In the genomic region with DNA sequence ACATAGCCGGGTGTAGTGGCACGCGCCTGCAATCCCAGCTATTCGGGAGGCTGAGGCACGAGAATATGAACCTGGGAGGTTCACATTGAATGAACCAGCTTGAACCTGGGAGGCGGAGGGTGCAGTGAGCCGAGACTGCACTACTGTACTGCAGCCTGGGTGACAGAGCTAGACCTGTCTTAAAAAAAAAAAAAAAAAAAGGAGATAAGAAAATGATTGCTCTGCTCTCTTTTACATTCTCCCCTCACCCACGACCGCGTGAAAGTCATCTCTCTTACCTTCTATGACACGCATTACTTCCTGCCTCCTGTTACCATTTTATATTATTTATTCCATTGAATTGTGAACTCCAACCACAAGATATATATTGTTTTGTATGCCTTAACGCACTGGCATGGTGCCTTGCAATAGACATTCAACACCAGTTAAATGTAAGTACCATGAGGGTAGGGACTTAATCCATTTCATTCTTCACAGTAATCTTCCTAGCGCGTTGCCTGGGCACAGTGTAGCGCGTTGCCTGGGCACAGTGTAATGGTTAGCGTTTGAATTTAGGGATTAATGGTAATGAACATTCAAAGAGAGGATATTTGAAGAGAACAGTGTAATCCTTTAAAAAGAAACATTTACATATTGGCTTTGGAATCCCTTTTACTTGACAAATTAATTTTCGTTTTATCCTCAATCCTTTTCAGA, we compare ENCODE assay signal across 8 cellular contexts. TPM values are rescaled to one million over a fixed set of nuclear protein-coding genes. Genes with fewer than 3 reads are reported as not detected.
A peak's percentile ranks its signal among the peaks of the same experiment; 100 is the strongest.
DNase-seq lines count a peak whose midpoint lies in the region; ATAC-seq and TF ChIP-seq lines count a peak whose summit lies in the region.

No MANE protein-coding gene starts in this region.

- H2AFZ ChIP-seq in ACC112 (ENCODE audit: low read length, unreplicated experiment) = no peak overlapping the region
- no peak overlapping the region for H2AFZ ChIP-seq in PC-3 (ENCODE audit: low read length)

- CTCF ChIA-PET in PC-3 (lab: Charles Lee) = no interaction called here
- CTCF ChIA-PET in GM10248 (lab: Yijun Ruan, JAX) = interaction anchor here (0.7 to 2.3 kb wide), 6 partner anchors 9 to 256 kb away, joined by 3 to 7 read pairs (median 4); no protein-coding TSS in a partner anchor

- H3K4me2 ChIP-seq in PC-3 (ENCODE audit: low read length) = peak overlapping the region; percentile 88

- H3K27me3 Mint-ChIP-seq in nephron (ENCODE audit: low read depth) = no peaks in the 10 kb centered on the region

- H4K20me1 ChIP-seq in PC-3 (ENCODE audit: low read length) = peaks cover 59% of the 10 kb centered on the region

- H3K4me1 ChIP-seq in ACC112 (ENCODE audit: control insufficient read depth, insufficient read depth, low read length, unreplicated experiment) (peaks cover 49% of the 10 kb centered on the region), PC-3 (ENCODE audit: insufficient read depth, low read length) (peaks cover 53% of the 10 kb centered on the region)

- H3K27ac Mint-ChIP-seq in nephron = peak overlapping the region; percentile 93 to 100 (median 96)

- DNase-seq in PC-3 (no peak), brain microvascular endothelial cell (no peak), OCI-M2 (lab: John Stamatoyannopoulos, UW; ENCODE audit: unreplicated experiment) (no peak), NCI-H446 (lab: John Stamatoyannopoulos, UW) (no peak), GM10248 (ENCODE audit: extremely low spot score) (no peak), DMS 273 (lab: John Stamatoyannopoulos, UW; ENCODE audit: unreplicated experiment) (no peak)

- H3K9me3 Mint-ChIP-seq in nephron = no peaks in the 10 kb centered on the region

- in situ Hi-C loops in brain microvascular endothelial cell (cut with HindIII; ENCODE audit: low pct_ligation_motif_present, low sequenced_read_pairs) = no loop called here

- no peaks in the 10 kb centered on the region for H3K27me3 ChIP-seq in ACC112 (ENCODE audit: insufficient read depth, low read length)
- H3K27me3 ChIP-seq in PC-3 (ENCODE audit: low read length) = no peaks in the 10 kb centered on the region
- no peaks in the 10 kb centered on the region for H3K27me3 ChIP-seq in brain microvascular endothelial cell (replicated peaks)

- BruUV-seq in PC-3 (replicated peaks; lab: Mats Ljungman, UMichigan) = no TSS peak

- H3K9me3 ChIP-seq in PC-3 (ENCODE audit: low read length) = no peaks in the 10 kb centered on the region

- H3K27ac ChIP-seq in ACC112 (ENCODE audit: low read depth, low read length) (no peak overlapping the region), PC-3 (ENCODE audit: low read length) (no peak overlapping the region; the same call in 1 of the 2 replicates), brain microvascular endothelial cell (peak overlapping the region; percentile 88)

- peaks cover 60% of the 10 kb centered on the region for H3K4me1 Mint-ChIP-seq in nephron

- peak overlapping the region; percentile 83 to 94 (median 91) for H3K4me3 Mint-ChIP-seq in nephron

- TF ChIP-seq CTCF in PC-3 (conservative IDR thresholded peaks at IDR 0.05; ENCODE audit: low read depth, low read length) (no peak), brain microvascular endothelial cell (IDR thresholded peaks at IDR 0.05; ENCODE audit: low read depth, low read length, missing control alignments) (no peak), nephron (IDR thresholded peaks at IDR 0.05; ENCODE audit: unreplicated experiment in 3 of 3) (no peak), GM10248 (IDR thresholded peaks at IDR 0.05; ENCODE audit: control extremely low read depth, extremely low read depth, low read depth, missing control alignments) (no peak)

- H3K36me3 ChIP-seq in ACC112 (ENCODE audit: insufficient read depth, low read length) (0 out of 2 replicates have a peak, but pooled peaks cover 3% of the 10 kb centered on the region), PC-3 (ENCODE audit: low read depth, low read length) (peaks cover 4% of the 10 kb centered on the region; the same call in 1 of the 2 replicates), brain microvascular endothelial cell (replicated peaks) (peaks cover 4% of the 10 kb centered on the region)

- no peaks in the 10 kb centered on the region for H3F3A ChIP-seq in PC-3 (ENCODE audit: low read length, unreplicated experiment)

- no peaks in the 10 kb centered on the region for H3K9me2 ChIP-seq in PC-3 (replicated peaks; ENCODE audit: low read length)

- H3K9ac ChIP-seq in PC-3 (ENCODE audit: low read length) = peak overlapping the region; percentile 88; the same call in 1 of the 2 replicates

- H3K36me3 Mint-ChIP-seq in nephron (ENCODE audit: low read depth) = peaks cover 21% of the 10 kb centered on the region

- intact Hi-C loops in PC-3 (cut with micrococcal nuclease) = loop anchor here (5.0 kb wide), 2 partner anchors 46 to 194 kb away; partner anchors contain the start of gene MDM2

- H3K79me2 ChIP-seq in ACC112 (ENCODE audit: control insufficient read depth, insufficient read depth, low read length, unreplicated experiment) = peaks cover 70% of the 10 kb centered on the region
- H3K79me2 ChIP-seq in PC-3 (ENCODE audit: low read length) = peaks cover 72% of the 10 kb centered on the region

- POLR2A ChIA-PET in PC-3 (lab: Charles Lee; ENCODE audit: unreplicated experiment) (interaction anchor here (0.6 to 0.7 kb wide), 3 partner anchors 29 to 390 kb away, joined by 3 to 9 read pairs (median 3); no protein-coding TSS in a partner anchor), GM10248 (lab: Yijun Ruan, JAX) (interaction anchor here (0.6 kb wide), 2 partner anchors 17 to 221 kb away, joined by 3 to 4 read pairs; no protein-coding TSS in a partner anchor)

- no peak for ATAC-seq in PC-3

- H3K4me3 ChIP-seq in ACC112 (ENCODE audit: low read depth, low read length) (peak overlapping the region; percentile 75), PC-3 (ENCODE audit: low read length) (peak overlapping the region; percentile 91), brain microvascular endothelial cell (ENCODE audit: low read depth, low read length) (peak overlapping the region; percentile 96)

RNA-seq across cellular contexts. Expression of gene RAP1B, which starts 2.7 kb away (rescaled TPM):
- total RNA-seq in PC-3 (2014; rRNA removed) = 98.0 and 103 TPM in 2 replicates
